17 cellular contexts compared by ENCODE assay signal in genomic region chr1:183302452-183303324, GRCh38.
DNase-seq lines count a peak whose midpoint lies in the region; ATAC-seq and TF ChIP-seq lines count a peak whose summit lies in the region.
"Had no signal": no experiment of that assay in that cellular context is flagged by ENCODE, and none has a peak within 500 bp of the region (broad histone marks: within the 10 kb centered on the region; RNA-seq: fewer than 3 reads in every experiment).

No MANE protein-coding gene starts in this region.

- H2BK120ac ChIP-seq in IMR-90 (ENCODE audit: low read depth, low read length) (0 out of 2 replicates have a peak overlapping the region, but pooled peaks have one; percentile 16), mesendoderm (ENCODE audit: low read depth, low read length) (peak overlapping the region; percentile 0)

- H3K4me3 ChIP-seq in IMR-90 (ENCODE audit: insufficient read depth, low read depth, low read length): no peak overlapping the region
- no peak overlapping the region for H3K4me3 ChIP-seq in mesendoderm (ENCODE audit: low read length)
- H3K4me3 ChIP-seq in stomach smooth muscle (ENCODE audit: low read length in 2 of 2): no peak overlapping the region
- H3K4me3 ChIP-seq: lower lobe of right lung, SJCRH30 had no signal

- H4K8ac ChIP-seq in IMR-90 (ENCODE audit: low read depth in 2 of 2, low read length in 2 of 2) (peak overlapping the region in 1 of 2 experiments; percentile 52; a peak in 1 of 4 replicates), mesendoderm (ENCODE audit: low read depth, low read length) (no peak overlapping the region)

- no peaks in the 10 kb centered on the region for H3K27me3 Mint-ChIP-seq in MCF 10A (ENCODE audit: insufficient read depth, unreplicated experiment)

- WGBS in IMR-90 (ENCODE audit: extremely low coverage in 2 of 2, insufficient read length in 1 of 2), 2 experiments: 92% methylated on average over 2 of the region's 5 CpGs; no CpG with 5 or more reads in 1 of the 2 experiments
- no CpG with 5 or more reads among the region's 5 CpGs for WGBS in mesendoderm (ENCODE audit: extremely low coverage, insufficient coverage, low lambda C conversion rate)

- H3K36me3 ChIP-seq in IMR-90 (ENCODE audit: control insufficient read depth, insufficient read depth, low read length) (no peaks in the 10 kb centered on the region), mesendoderm (ENCODE audit: control insufficient read depth, insufficient read depth, low read length) (no peaks in the 10 kb centered on the region), stomach smooth muscle (ENCODE audit: control insufficient read depth in 2 of 2, insufficient read depth in 2 of 2, low read length in 2 of 2) (no peaks in the 10 kb centered on the region)
- H3K36me3 ChIP-seq: lower lobe of right lung, SJCRH30 had no signal

- peaks cover 21% of the 10 kb centered on the region for H3K4me1 Mint-ChIP-seq in MCF 10A (ENCODE audit: insufficient read depth, unreplicated experiment)
- H3K4me1 Mint-ChIP-seq: activated CD4-positive, alpha-beta T cell treated with anti-CD3 and anti-CD28 coated beads, Interleukin-2, amount 10 ng/mL, durations not matched to agents 7 days and 5 days; activated naive CD8-positive, alpha-beta T cell treated with anti-CD3 and anti-CD28 coated beads for 36 hours had no signal

- intact Hi-C loops in IMR-90 (cut with micrococcal nuclease): no loop called here
- intact Hi-C loops in MCF 10A (cut with micrococcal nuclease): no loop called here

- H3K9ac ChIP-seq in IMR-90 (ENCODE audit: low read depth, low read length): no peak overlapping the region
- no peak overlapping the region for H3K9ac ChIP-seq in mesendoderm (ENCODE audit: low read length)
- H3K9ac ChIP-seq in stomach smooth muscle (ENCODE audit: low read length in 2 of 2): peak overlapping the region in 1 of 2 donors; percentile 36

- H3K56ac ChIP-seq in IMR-90 (ENCODE audit: extremely low read depth, insufficient read depth, low read length): no peak overlapping the region
- peak overlapping the region; percentile 15 for H3K56ac ChIP-seq in mesendoderm (ENCODE audit: low read length)

- H3K14ac ChIP-seq in IMR-90 (replicated peaks; ENCODE audit: low read depth, low read length): peak overlapping the region; percentile 25; the same call in 1 of the 2 replicates

- H3K9me1 ChIP-seq in IMR-90 (ENCODE audit: insufficient read depth, low read length): peaks cover 8% of the 10 kb centered on the region

- H3K36me3 Mint-ChIP-seq in MCF 10A (ENCODE audit: insufficient read depth, unreplicated experiment): peaks cover 4% of the 10 kb centered on the region
- H3K36me3 Mint-ChIP-seq: activated naive CD8-positive, alpha-beta T cell treated with anti-CD3 and anti-CD28 coated beads for 36 hours had no signal

- POLR2A ChIA-PET in IMR-90 (lab: Charles Lee; ENCODE audit: unreplicated experiment) (no interaction called here), MCF 10A (lab: Yijun Ruan, JAX) (no interaction called here)

- no peak overlapping the region for H3K4ac ChIP-seq in IMR-90 (ENCODE audit: low read depth, low read length)
- peak overlapping the region; percentile 28 for H3K4ac ChIP-seq in mesendoderm (ENCODE audit: low read depth, low read length)

- no peaks in the 10 kb centered on the region for H3K27me3 ChIP-seq in IMR-90 (ENCODE audit: control insufficient read depth, insufficient read depth, low read length)
- no peaks in the 10 kb centered on the region for H3K27me3 ChIP-seq in mesendoderm (ENCODE audit: insufficient read depth, low read length, poor library complexity)
- H3K27me3 ChIP-seq in stomach smooth muscle (ENCODE audit: control insufficient read depth in 1 of 2, insufficient read depth in 2 of 2, low read length in 2 of 2): no peaks in the 10 kb centered on the region
- H3K27me3 ChIP-seq: SJCRH30 had no signal

- no peaks in the 10 kb centered on the region for H3K79me2 ChIP-seq in mesendoderm (ENCODE audit: control insufficient read depth, insufficient read depth, low read length)

- dilution Hi-C loops in IMR-90 (cut with HindIII; ENCODE audit: low sequenced_read_pairs, unreplicated experiment): no loop called here

- H3K4me2 ChIP-seq in IMR-90 (ENCODE audit: low read depth, low read length) (no peak overlapping the region), mesendoderm (ENCODE audit: low read length) (no peak overlapping the region)

- peak overlapping the region; percentile 78 for H3K27ac Mint-ChIP-seq in MCF 10A (ENCODE audit: low read depth, unreplicated experiment)
- H3K27ac Mint-ChIP-seq: activated CD4-positive, alpha-beta T cell treated with anti-CD3 and anti-CD28 coated beads, Interleukin-2, amount 10 ng/mL, durations not matched to agents 7 days and 5 days; activated naive CD8-positive, alpha-beta T cell treated with anti-CD3 and anti-CD28 coated beads for 36 hours; stimulated activated naive CD8-positive, alpha-beta T cell treated with anti-CD3 and anti-CD28 coated beads, Interleukin-15, Interleukin-2, amounts not matched to agents 100 ng/mL and 50 ng/mL, for 24 hours had no signal

- no peak overlapping the region for H3K4me3 Mint-ChIP-seq in MCF 10A (ENCODE audit: unreplicated experiment)
- H3K4me3 Mint-ChIP-seq: activated CD4-positive, alpha-beta T cell treated with anti-CD3 and anti-CD28 coated beads, Interleukin-2, amount 10 ng/mL, durations not matched to agents 7 days and 5 days; activated naive CD8-positive, alpha-beta T cell treated with anti-CD3 and anti-CD28 coated beads for 36 hours; stimulated activated naive CD8-positive, alpha-beta T cell treated with anti-CD3 and anti-CD28 coated beads, Interleukin-15, Interleukin-2, amounts not matched to agents 100 ng/mL and 50 ng/mL, for 24 hours had no signal

- H2AK5ac ChIP-seq in IMR-90 (ENCODE audit: low read depth, low read length) (no peak overlapping the region), mesendoderm (ENCODE audit: low read length) (no peak overlapping the region)

- H3K27ac ChIP-seq in IMR-90 (ENCODE audit: insufficient read depth, low read length) (no peak overlapping the region), mesendoderm (ENCODE audit: low read depth, low read length) (no peak overlapping the region), stomach smooth muscle (ENCODE audit: low read length) (peak overlapping the region; percentile 82)
- H3K27ac ChIP-seq: HL-60, lower lobe of right lung, SJCRH30 had no signal

- TF ChIP-seq RAD21 in IMR-90 (IDR thresholded peaks at IDR 0.05; ENCODE audit: low read length): no peak

- CTCF ChIA-PET in IMR-90 (lab: Yijun Ruan, JAX) (interaction anchor here (0.6 kb wide), 1 partner anchor 211 kb away, joined by 3 read pairs; no protein-coding TSS in a partner anchor), MCF 10A (lab: Yijun Ruan, JAX) (interaction anchor here (1.3 to 8.8 kb wide), 3 partner anchors 13 to 342 kb away, joined by 4 to 89 read pairs (median 21); no protein-coding TSS in a partner anchor)

- H3K18ac ChIP-seq in IMR-90 (ENCODE audit: low read depth, low read length) (no peak overlapping the region), mesendoderm (ENCODE audit: low read length) (peak overlapping the region; percentile 44)

- H2AFZ ChIP-seq in IMR-90 (replicated peaks; ENCODE audit: low read length, poor library complexity): peak overlapping the region; percentile 64

- no peak overlapping the region for H2BK5ac ChIP-seq in IMR-90 (ENCODE audit: low read depth, low read length, poor library complexity, severe bottlenecking)
- H2BK5ac ChIP-seq in mesendoderm (ENCODE audit: low read length): peak overlapping the region; percentile 36

- 0 out of 2 replicates have a peak, but pooled peaks have one; percentile 29 for ATAC-seq in IMR-90 (ENCODE audit: low read depth)
- ATAC-seq: lower lobe of right lung had no signal

- H2BK15ac ChIP-seq in IMR-90 (ENCODE audit: low read depth, low read length) (0 out of 3 replicates have a peak overlapping the region, but pooled peaks have one; percentile 50), mesendoderm (replicated peaks; ENCODE audit: low read depth) (no peak overlapping the region)

- H4K20me1 ChIP-seq in IMR-90 (ENCODE audit: insufficient read depth, low read length): no peaks in the 10 kb centered on the region

- DNase-seq in IMR-90 (no peak), MCF 10A (ENCODE audit: unreplicated experiment) (no peak), mesendoderm (no peak), NCI-H2171 (lab: John Stamatoyannopoulos, UW) (no peak), middle frontal gyrus (ENCODE audit: extremely low spot score, low spot score) (no peak)
- no peak for DNase-seq in activated effector memory CD4-positive, alpha-beta T cell treated with Interleukin-2 at 50 U/mL for 16 hours
- no peak for DNase-seq in central memory CD4-positive, alpha-beta T cell
- DNase-seq: activated CD4-positive, alpha-beta T cell treated with anti-CD3 and anti-CD28 coated beads, Interleukin-2, amount 10 ng/mL, durations not matched to agents 7 days and 5 days; activated naive CD8-positive, alpha-beta T cell treated with anti-CD3 and anti-CD28 coated beads for 36 hours; foreskin melanocyte; KG1; lower lobe of right lung; NCI-H146; SJCRH30 had no signal

- TF ChIP-seq POLR2A in IMR-90 (IDR thresholded peaks at IDR 0.05; ENCODE audit: low read depth, low read length): no peak

- in situ Hi-C loops in IMR-90 (cut with MboI; ENCODE audit: low sequenced_read_pairs): no loop called here

- no TSS peak for BruUV-seq in IMR-90 (replicated peaks; lab: Mats Ljungman, UMichigan)
- no TSS peak for BruUV-seq in MCF 10A (replicated peaks; lab: Mats Ljungman, UMichigan)

- H4K91ac ChIP-seq in IMR-90 (ENCODE audit: insufficient read depth, low read depth, low read length): no peak overlapping the region

- H3K4me1 ChIP-seq in IMR-90 (ENCODE audit: control insufficient read depth, insufficient read depth, low read length) (0 out of 2 replicates have a peak, but pooled peaks cover 2% of the 10 kb centered on the region), mesendoderm (ENCODE audit: control insufficient read depth, low read depth, low read length) (peaks cover 14% of the 10 kb centered on the region), stomach smooth muscle (ENCODE audit: control insufficient read depth, insufficient read depth, low read length) (peaks cover 29% of the 10 kb centered on the region)
- H3K4me1 ChIP-seq: lower lobe of right lung, SJCRH30 had no signal

- H3K9me3 Mint-ChIP-seq in MCF 10A (ENCODE audit: unreplicated experiment): no peaks in the 10 kb centered on the region
- H3K9me3 Mint-ChIP-seq: activated CD4-positive, alpha-beta T cell treated with anti-CD3 and anti-CD28 coated beads, Interleukin-2, amount 10 ng/mL, durations not matched to agents 7 days and 5 days; activated naive CD8-positive, alpha-beta T cell treated with anti-CD3 and anti-CD28 coated beads for 36 hours; stimulated activated naive CD8-positive, alpha-beta T cell treated with anti-CD3 and anti-CD28 coated beads, Interleukin-15, Interleukin-2, amounts not matched to agents 100 ng/mL and 50 ng/mL, for 24 hours had no signal

- no peak overlapping the region; the same call in 1 of the 2 replicates for H3K23ac ChIP-seq in IMR-90 (ENCODE audit: low read depth, low read length)
- H3K23ac ChIP-seq in mesendoderm (ENCODE audit: low read length): no peak overlapping the region

- TF ChIP-seq CTCF in IMR-90 (conservative IDR thresholded peaks at IDR 0.05; ENCODE audit: low read depth, low read length) (no peak), MCF 10A (IDR thresholded peaks at IDR 0.05; ENCODE audit: unreplicated experiment) (no peak)

- no peak overlapping the region for H2BK20ac ChIP-seq in IMR-90 (ENCODE audit: low read depth, low read length)

- no peaks in the 10 kb centered on the region for H3K9me3 ChIP-seq in IMR-90 (ENCODE audit: control insufficient read depth, insufficient read depth, low read length)
- no peaks in the 10 kb centered on the region for H3K9me3 ChIP-seq in stomach smooth muscle (ENCODE audit: control insufficient read depth in 2 of 2, low read length in 2 of 2)
- H3K9me3 ChIP-seq: lower lobe of right lung, SJCRH30 had no signal

- H2AK9ac ChIP-seq in IMR-90 (replicated peaks; ENCODE audit: low read depth, low read length, poor library complexity): no peak overlapping the region

- H3K79me1 ChIP-seq in IMR-90 (ENCODE audit: low read depth in 1 of 2, low read length in 2 of 2) (no peaks in the 10 kb centered on the region), mesendoderm (ENCODE audit: low read length) (no peaks in the 10 kb centered on the region)

- no peak overlapping the region for H4K5ac ChIP-seq in IMR-90 (ENCODE audit: low read depth, low read length)
- H4K5ac ChIP-seq in mesendoderm (ENCODE audit: low read length): no peak overlapping the region
